Comparison of ENCODE assay signal across 18 cellular contexts in genomic region chr1:1037366-1038327, GRCh38. TPM values are rescaled to one million over a fixed set of nuclear protein-coding genes. Genes with fewer than 3 reads are reported as not detected.
DNase-seq lines count a peak whose midpoint lies in the region; ATAC-seq, FAIRE-seq and TF ChIP-seq lines count a peak whose summit lies in the region.
"Had no signal": no experiment of that assay in that cellular context is flagged by ENCODE, and none has a peak within 500 bp of the region (broad histone marks: within the 10 kb centered on the region; RNA-seq: fewer than 3 reads in every experiment).

No MANE protein-coding gene starts in this region.

- no peaks in the 10 kb centered on the region for H3K36me3 Mint-ChIP-seq in activated naive CD8-positive, alpha-beta T cell treated with anti-CD3 and anti-CD28 coated beads, Interleukin-2, amount 10 ng/mL, durations not matched to agents 7 days and 5 days
- peaks cover 2% of the 10 kb centered on the region for H3K36me3 Mint-ChIP-seq in activated naive CD8-positive, alpha-beta T cell treated with anti-CD3 and anti-CD28 coated beads for 36 hours
- peaks cover 5% of the 10 kb centered on the region; the same call in 1 of the 2 replicates for H3K36me3 Mint-ChIP-seq in WTC11

- no peak for TF ChIP-seq CTCF in RWPE1 (conservative IDR thresholded peaks at IDR 0.05; ENCODE audit: low read depth)
- TF ChIP-seq CTCF in HepG2 (CRISPR knock-in tag; IDR thresholded peaks at IDR 0.05) = no peak
- no peak for TF ChIP-seq CTCF in WTC11 (IDR thresholded peaks at IDR 0.05)
- no peak for TF ChIP-seq CTCF in mucosa of descending colon (IDR thresholded peaks at IDR 0.05)

- H3K9ac ChIP-seq in HepG2 (ENCODE audit: insufficient read depth, low read depth, low read length) = peak overlapping the region; percentile 34; the same call in 1 of the 2 replicates

- H3K9me3 ChIP-seq in HepG2 (ENCODE audit: low read length) (no peaks in the 10 kb centered on the region), mucosa of descending colon (no peaks in the 10 kb centered on the region)
- H3K9me3 ChIP-seq: A549, Peyer's patch had no signal

- BruUV-seq in HepG2 (replicated peaks; lab: Mats Ljungman, UMichigan) = no TSS peak

- CTCF ChIA-PET in RWPE1 (lab: Yijun Ruan, JAX) = no interaction called here
- CTCF ChIA-PET in HepG2 (lab: Yijun Ruan, JAX; ENCODE audit: low intra/inter-chr PET ratio, low total read pairs) = no interaction called here
- CTCF ChIA-PET in WTC11 (lab: Charles Lee) = interaction anchor here (0.7 to 4.0 kb wide), 4 partner anchors 26 to 254 kb away, joined by 3 to 35 read pairs (median 4); no protein-coding TSS in a partner anchor

- TF ChIP-seq RAD21 in HepG2 (CRISPR knock-in tag; IDR thresholded peaks at IDR 0.05) = no peak

- no peaks in the 10 kb centered on the region for H3K27me3 Mint-ChIP-seq in activated naive CD8-positive, alpha-beta T cell treated with anti-CD3 and anti-CD28 coated beads, Interleukin-2, amount 10 ng/mL, durations not matched to agents 7 days and 5 days
- peaks cover 13% of the 10 kb centered on the region for H3K27me3 Mint-ChIP-seq in activated naive CD8-positive, alpha-beta T cell treated with anti-CD3 and anti-CD28 coated beads for 36 hours
- peaks cover 46% of the 10 kb centered on the region for H3K27me3 Mint-ChIP-seq in WTC11 (ENCODE audit: low read depth)

- POLR2A ChIA-PET in activated naive CD8-positive, alpha-beta T cell treated with anti-CD3 and anti-CD28 coated beads, Interleukin-2, amount 10 ng/mL, durations not matched to agents 7 days and 5 days (lab: Charles Lee) = interaction anchor here (1.1 to 4.1 kb wide), 3 partner anchors 10 to 26 kb away, joined by 3 to 46 read pairs (median 26); no protein-coding TSS in a partner anchor
- POLR2A ChIA-PET in RWPE1 (lab: Yijun Ruan, JAX; ENCODE audit: low non-redundant PET) (no interaction called here), HepG2 (lab: Yijun Ruan, JAX) (interaction anchor here (0.9 to 1.4 kb wide), 7 partner anchors 14 to 236 kb away, joined by 3 to 7 read pairs (median 4); partner anchors contain the start of gene UBE2J2), WTC11 (lab: Charles Lee) (no interaction called here)

- no peak for TF ChIP-seq POLR2A in HepG2 (IDR thresholded peaks at IDR 0.05; ENCODE audit: insufficient read depth in 1 of 2, low read depth in 2 of 2, low read length in 2 of 2)

- peaks cover 11% of the 10 kb centered on the region for H3K79me2 ChIP-seq in HepG2 (ENCODE audit: insufficient read depth, low read length)

- peaks cover 15% of the 10 kb centered on the region for H3K4me1 Mint-ChIP-seq in activated naive CD8-positive, alpha-beta T cell treated with anti-CD3 and anti-CD28 coated beads, Interleukin-2, amount 10 ng/mL, durations not matched to agents 7 days and 5 days
- H3K4me1 Mint-ChIP-seq in activated naive CD8-positive, alpha-beta T cell treated with anti-CD3 and anti-CD28 coated beads for 36 hours = peaks cover 23% of the 10 kb centered on the region
- peaks cover 5% of the 10 kb centered on the region for H3K4me1 Mint-ChIP-seq in WTC11

- intact Hi-C loops in HepG2 (cut with micrococcal nuclease; ENCODE audit: unreplicated experiment) = no loop called here
- intact Hi-C loops in mucosa of descending colon (cut with DNase I, micrococcal nuclease) = no loop called here

- H2AFZ ChIP-seq in HepG2 (ENCODE audit: low read length) = no peak overlapping the region

- H3K4me3 ChIP-seq in HepG2 (replicated peaks in 1 of 3; ENCODE audit: insufficient read depth in 1 of 3, low read depth in 2 of 3, low read length in 3 of 3) = no peak overlapping the region
- H3K4me3 ChIP-seq in mucosa of descending colon = no peak overlapping the region
- H3K4me3 ChIP-seq: A549, Peyer's patch had no signal

- no peak for DNase-seq in activated naive CD8-positive, alpha-beta T cell treated with anti-CD3 and anti-CD28 coated beads, Interleukin-2, amount 10 ng/mL, durations not matched to agents 7 days and 5 days
- no peak for DNase-seq in activated naive CD8-positive, alpha-beta T cell treated with anti-CD3 and anti-CD28 coated beads for 36 hours
- DNase-seq in RWPE1 (ENCODE audit: low spot score) (no peak), HepG2 (ENCODE audit: low spot score) (peak; percentile 76), A172 (ENCODE audit: low spot score) (no peak), WTC11 (ENCODE audit: low spot score) (no peak), mucosa of descending colon (no peak)
- DNase-seq: DMS79 treated with DMSO at 0.1 percent for 48 hours, NCI-H1092, NCI-H345, NCI-H526 treated with DMSO at 0.1 percent for 48 hours, Peyer's patch, SHP77 treated with DMSO at 0.1 percent for 48 hours had no signal

- no peak overlapping the region for H3K4me3 Mint-ChIP-seq in activated naive CD8-positive, alpha-beta T cell treated with anti-CD3 and anti-CD28 coated beads, Interleukin-2, amount 10 ng/mL, durations not matched to agents 7 days and 5 days
- no peak overlapping the region for H3K4me3 Mint-ChIP-seq in activated naive CD8-positive, alpha-beta T cell treated with anti-CD3 and anti-CD28 coated beads for 36 hours
- H3K4me3 Mint-ChIP-seq in WTC11 = no peak overlapping the region

- peaks cover 15 to 29% of the 10 kb centered on the region in 2 experiments; a peak in 4 of 5 replicates for H3K36me3 ChIP-seq in HepG2 (replicated peaks in 1 of 2; ENCODE audit: control insufficient read depth in 1 of 2, insufficient read depth in 2 of 2, low read length in 2 of 2)
- no peaks in the 10 kb centered on the region for H3K36me3 ChIP-seq in mucosa of descending colon (ENCODE audit: low read depth)
- H3K36me3 ChIP-seq: Peyer's patch had no signal

- H4K20me1 ChIP-seq in HepG2 (ENCODE audit: insufficient read depth, low read length) = peaks cover 10% of the 10 kb centered on the region; the same call in 1 of the 2 replicates

- FAIRE-seq in HepG2 (lab: Jason Lieb, UNC) = peak; percentile 79
- FAIRE-seq: A549, D721Med, G401.6 had no signal

- H3K27me3 ChIP-seq in HepG2 (ENCODE audit: control insufficient read depth in 1 of 2, insufficient read depth in 2 of 2, low read length in 2 of 2) = no peaks in the 10 kb centered on the region

- peak overlapping the region; percentile 47; the same call in 1 of the 2 replicates for H3K4me2 ChIP-seq in HepG2 (ENCODE audit: low read depth, low read length)
- H3K4me2 ChIP-seq: A549 had no signal

- peak overlapping the region; percentile 48 for H3K27ac Mint-ChIP-seq in activated naive CD8-positive, alpha-beta T cell treated with anti-CD3 and anti-CD28 coated beads, Interleukin-2, amount 10 ng/mL, durations not matched to agents 7 days and 5 days
- no peak overlapping the region for H3K27ac Mint-ChIP-seq in activated naive CD8-positive, alpha-beta T cell treated with anti-CD3 and anti-CD28 coated beads for 36 hours
- no peak overlapping the region for H3K27ac Mint-ChIP-seq in WTC11

- H3K4me1 ChIP-seq in HepG2 (ENCODE audit: insufficient read depth, low read length) (peaks cover 32% of the 10 kb centered on the region), mucosa of descending colon (ENCODE audit: low read depth) (peaks cover 22% of the 10 kb centered on the region)

- WGBS in HepG2 (ENCODE audit: low lambda C conversion rate) = 67% methylated on average over 13 of the region's 30 CpGs

- H3K9me3 Mint-ChIP-seq in activated naive CD8-positive, alpha-beta T cell treated with anti-CD3 and anti-CD28 coated beads, Interleukin-2, amount 10 ng/mL, durations not matched to agents 7 days and 5 days = no peaks in the 10 kb centered on the region
- no peaks in the 10 kb centered on the region for H3K9me3 Mint-ChIP-seq in activated naive CD8-positive, alpha-beta T cell treated with anti-CD3 and anti-CD28 coated beads for 36 hours
- no peaks in the 10 kb centered on the region for H3K9me3 Mint-ChIP-seq in WTC11

- ATAC-seq in activated naive CD8-positive, alpha-beta T cell treated with anti-CD3 and anti-CD28 coated beads, Interleukin-2, amount 10 ng/mL, durations not matched to agents 7 days and 5 days (ENCODE audit: low read depth) = no peak
- ATAC-seq in HepG2 = peak; percentile 83
- no peak for ATAC-seq in WTC11
- no peak for ATAC-seq in mucosa of descending colon
- no peak for ATAC-seq in GM21717 (IDR thresholded peaks at IDR 0.05; ENCODE audit: unreplicated experiment)
- ATAC-seq: A549 had no signal

- peak in 1 of 2 experiments; percentile 27; a peak in 1 of 4 replicates for TF ChIP-seq EP300 in HepG2 (IDR thresholded peaks at IDR 0.05; ENCODE audit: low read depth in 2 of 2, low read length in 2 of 2)
- TF ChIP-seq EP300 in HepG2 (CRISPR knock-in tag; IDR thresholded peaks at IDR 0.05; ENCODE audit: borderline replicate concordance) = no peak

- peak overlapping the region; percentile 81 for H3K27ac ChIP-seq in RWPE1
- H3K27ac ChIP-seq in HepG2 (ENCODE audit: extremely low read length, insufficient read depth, low read length) = peak overlapping the region; percentile 26
- H3K27ac ChIP-seq: A549, Peyer's patch had no signal

- in situ Hi-C loops in HepG2 (cut with HindIII; ENCODE audit: extremely low pct_ligation_motif_present, low pct_unique_long_range_greater_than_20kb) = no loop called here

RNA-seq across cellular contexts. Expression of gene AGRN, which starts 17.7 kb away (rescaled TPM):
- 10 to 100 TPM; 18.8 to 19.3 TPM for total RNA-seq in activated naive CD8-positive, alpha-beta T cell treated with anti-CD3 and anti-CD28 coated beads, Interleukin-2, amount 10 ng/mL, durations not matched to agents 7 days and 5 days
- 10 to 100 TPM; 30.4 to 30.5 TPM for total RNA-seq in activated naive CD8-positive, alpha-beta T cell treated with anti-CD3 and anti-CD28 coated beads for 36 hours
- total RNA-seq in HepG2 (2016; rRNA removed; fragmentation: Illumina TruSeq; extraction: Trizol) = 7.3 and 29.8 TPM in 2 replicates
- total RNA-seq in HepG2 (2016; cell fraction: cytosol; rRNA removed; fragmentation: Illumina TruSeq; extraction: Trizol; ENCODE audit: low read depth) = 2.7 and 2.9 TPM in 2 replicates
- total RNA-seq in HepG2 (2016; cell fraction: insoluble cytoplasmic fraction; rRNA removed; fragmentation: Illumina TruSeq; extraction: Trizol) = 5.9 and 28.3 TPM in 2 replicates
- total RNA-seq in HepG2 (2016; cell fraction: membrane; rRNA removed; fragmentation: Illumina TruSeq; extraction: Trizol) = 4.9 and 5.0 TPM in 2 replicates
- 36.4 and 50.3 TPM in 2 replicates for total RNA-seq in HepG2 (2016; cell fraction: nucleus; rRNA removed; fragmentation: Illumina TruSeq; extraction: Trizol)
- 65.2 and 82.7 TPM in 2 replicates for polyA plus RNA-seq in HepG2 (2011; rRNA removed)
- polyA plus RNA-seq in HepG2 (2011; cell fraction: cytosol; rRNA removed) = 37.7 and 58.0 TPM in 2 replicates
- 667 and 906 TPM in 2 replicates for polyA plus RNA-seq in HepG2 (2011; cell fraction: nucleus; rRNA removed)
- 77.8 and 101 TPM in 2 replicates for polyA plus RNA-seq in HepG2 (2012)
- polyA plus RNA-seq in HepG2 (2016; cell fraction: cytosol; fragmentation: Illumina TruSeq; extraction: Trizol; ENCODE audit: low read depth) = 1.4 and 1.5 TPM in 2 replicates
- polyA plus RNA-seq in HepG2 (2016; cell fraction: insoluble cytoplasmic fraction; fragmentation: Illumina TruSeq; extraction: Trizol; ENCODE audit: low read depth) = 10.7 and 15.5 TPM in 2 replicates
- 3.2 and 3.6 TPM in 2 replicates for polyA plus RNA-seq in HepG2 (2016; cell fraction: membrane; fragmentation: Illumina TruSeq; extraction: Trizol; ENCODE audit: low read depth)
- polyA plus RNA-seq in HepG2 (2016; cell fraction: nucleus; fragmentation: Illumina TruSeq; extraction: Trizol; ENCODE audit: insufficient read depth, low read depth) = 125 and 134 TPM in 2 replicates
- polyA minus RNA-seq in HepG2 (2011; rRNA and poly(A)+ RNA removed; ENCODE audit: low replicate concordance) = 23.8 and 86.8 TPM in 2 replicates
- polyA minus RNA-seq in HepG2 (2011; cell fraction: cytosol; rRNA and poly(A)+ RNA removed) = 41.3 and 50.7 TPM in 2 replicates
- polyA minus RNA-seq in HepG2 (2011; cell fraction: nucleus; rRNA and poly(A)+ RNA removed) = 80.3 and 86.4 TPM in 2 replicates
- total RNA-seq in A172 (2014; rRNA removed; shearing (Covaris generic)) = 107 and 115 TPM in 2 replicates
- total RNA-seq in WTC11 (2021) = 184 to 198 TPM (median 186 TPM) in 3 replicates
- total RNA-seq in mucosa of descending colon = 10 to 100 TPM; 32.0 to 54.4 (median 40.6) TPM

RNA-seq across cellular contexts. Expression of gene ISG15, which starts 24.4 kb away (rescaled TPM):
- total RNA-seq in activated naive CD8-positive, alpha-beta T cell treated with anti-CD3 and anti-CD28 coated beads, Interleukin-2, amount 10 ng/mL, durations not matched to agents 7 days and 5 days = 100 to 1,000 TPM; 425 to 457 TPM
- 10 to 100 TPM; 71.7 to 78.4 TPM for total RNA-seq in activated naive CD8-positive, alpha-beta T cell treated with anti-CD3 and anti-CD28 coated beads for 36 hours
- 54.9 and 68.4 TPM in 2 replicates for total RNA-seq in HepG2 (2016; rRNA removed; fragmentation: Illumina TruSeq; extraction: Trizol)
- 17.4 and 19.2 TPM in 2 replicates for total RNA-seq in HepG2 (2016; cell fraction: cytosol; rRNA removed; fragmentation: Illumina TruSeq; extraction: Trizol; ENCODE audit: low read depth)
- total RNA-seq in HepG2 (2016; cell fraction: insoluble cytoplasmic fraction; rRNA removed; fragmentation: Illumina TruSeq; extraction: Trizol) = 52.2 and 77.4 TPM in 2 replicates
- total RNA-seq in HepG2 (2016; cell fraction: membrane; rRNA removed; fragmentation: Illumina TruSeq; extraction: Trizol) = 17.7 and 18.1 TPM in 2 replicates
- total RNA-seq in HepG2 (2016; cell fraction: nucleus; rRNA removed; fragmentation: Illumina TruSeq; extraction: Trizol) = 18.3 and 23.3 TPM in 2 replicates
- 42.1 and 63.7 TPM in 2 replicates for polyA plus RNA-seq in HepG2 (2011; rRNA removed)
- 49.9 and 81.6 TPM in 2 replicates for polyA plus RNA-seq in HepG2 (2011; cell fraction: cytosol; rRNA removed)
- polyA plus RNA-seq in HepG2 (2011; cell fraction: nucleus; rRNA removed) = 24.5 and 32.4 TPM in 2 replicates
- polyA plus RNA-seq in HepG2 (2012) = 19.4 and 39.7 TPM in 2 replicates
- 13.7 and 17.3 TPM in 2 replicates for polyA plus RNA-seq in HepG2 (2016; cell fraction: cytosol; fragmentation: Illumina TruSeq; extraction: Trizol; ENCODE audit: low read depth)
- polyA plus RNA-seq in HepG2 (2016; cell fraction: insoluble cytoplasmic fraction; fragmentation: Illumina TruSeq; extraction: Trizol; ENCODE audit: low read depth) = 47.3 and 49.3 TPM in 2 replicates
- polyA plus RNA-seq in HepG2 (2016; cell fraction: membrane; fragmentation: Illumina TruSeq; extraction: Trizol; ENCODE audit: low read depth) = 10.1 and 12.3 TPM in 2 replicates
- 22.7 and 27.6 TPM in 2 replicates for polyA plus RNA-seq in HepG2 (2016; cell fraction: nucleus; fragmentation: Illumina TruSeq; extraction: Trizol; ENCODE audit: insufficient read depth, low read depth)
- 24.2 and 34.4 TPM in 2 replicates for polyA minus RNA-seq in HepG2 (2011; rRNA and poly(A)+ RNA removed; ENCODE audit: low replicate concordance)
- 11.4 and 13.3 TPM in 2 replicates for polyA minus RNA-seq in HepG2 (2011; cell fraction: cytosol; rRNA and poly(A)+ RNA removed)
- polyA minus RNA-seq in HepG2 (2011; cell fraction: nucleus; rRNA and poly(A)+ RNA removed) = 2.1 and 5.1 TPM in 2 replicates
- 63.5 and 100.0 TPM in 2 replicates for total RNA-seq in A172 (2014; rRNA removed; shearing (Covaris generic))
- 29.5 to 38.3 TPM (median 36.1 TPM) in 3 replicates for total RNA-seq in WTC11 (2021)
- 10 to 100 TPM; 37.5 to 41.7 (median 38.7) TPM for total RNA-seq in mucosa of descending colon

RNA-seq across cellular contexts. Expression of gene RNF223, which starts 36.5 kb away (rescaled TPM):
- total RNA-seq in activated naive CD8-positive, alpha-beta T cell treated with anti-CD3 and anti-CD28 coated beads, Interleukin-2, amount 10 ng/mL, durations not matched to agents 7 days and 5 days = not detected
- not detected for total RNA-seq in activated naive CD8-positive, alpha-beta T cell treated with anti-CD3 and anti-CD28 coated beads for 36 hours
- total RNA-seq in HepG2 (2016; rRNA removed; fragmentation: Illumina TruSeq; extraction: Trizol) (not detected in 2 replicates), WTC11 (2021) (not detected in 3 replicates), mucosa of descending colon (1 to 10 TPM; 1.3 to 7.5 (median 2.1) TPM)
- total RNA-seq in HepG2 (2016; cell fraction: cytosol; rRNA removed; fragmentation: Illumina TruSeq; extraction: Trizol; ENCODE audit: low read depth) = not detected in 2 replicates
- not detected in 2 replicates for total RNA-seq in HepG2 (2016; cell fraction: insoluble cytoplasmic fraction; rRNA removed; fragmentation: Illumina TruSeq; extraction: Trizol)
- total RNA-seq in HepG2 (2016; cell fraction: membrane; rRNA removed; fragmentation: Illumina TruSeq; extraction: Trizol) = not detected in 2 replicates
- not detected in 2 replicates for total RNA-seq in HepG2 (2016; cell fraction: nucleus; rRNA removed; fragmentation: Illumina TruSeq; extraction: Trizol)
- polyA plus RNA-seq in HepG2 (2011; rRNA removed) = 0.03 and 0.05 TPM in 2 replicates
- 0.04 TPM in 1 of 2 replicates, not detected in the other for polyA plus RNA-seq in HepG2 (2011; cell fraction: cytosol; rRNA removed)
- not detected in 2 replicates for polyA plus RNA-seq in HepG2 (2011; cell fraction: nucleus; rRNA removed)
- 0.07 and 0.08 TPM in 2 replicates for polyA plus RNA-seq in HepG2 (2012)
- not detected in 2 replicates for polyA plus RNA-seq in HepG2 (2016; cell fraction: cytosol; fragmentation: Illumina TruSeq; extraction: Trizol; ENCODE audit: low read depth)
- polyA plus RNA-seq in HepG2 (2016; cell fraction: insoluble cytoplasmic fraction; fragmentation: Illumina TruSeq; extraction: Trizol; ENCODE audit: low read depth) = not detected in 2 replicates
- not detected in 2 replicates for polyA plus RNA-seq in HepG2 (2016; cell fraction: membrane; fragmentation: Illumina TruSeq; extraction: Trizol; ENCODE audit: low read depth)
- not detected in 2 replicates for polyA plus RNA-seq in HepG2 (2016; cell fraction: nucleus; fragmentation: Illumina TruSeq; extraction: Trizol; ENCODE audit: insufficient read depth, low read depth)
- 2.1 TPM in 1 of 2 replicates, not detected in the other for polyA minus RNA-seq in HepG2 (2011; rRNA and poly(A)+ RNA removed; ENCODE audit: low replicate concordance)
- polyA minus RNA-seq in HepG2 (2011; cell fraction: cytosol; rRNA and poly(A)+ RNA removed) = not detected in 2 replicates
- 0.26 TPM in 1 of 2 replicates, not detected in the other for polyA minus RNA-seq in HepG2 (2011; cell fraction: nucleus; rRNA and poly(A)+ RNA removed)
- not detected in 2 replicates for total RNA-seq in A172 (2014; rRNA removed; shearing (Covaris generic))
- total RNA-seq: H4 had no signal

RNA-seq across cellular contexts. Expression of gene HES4, which starts 37.8 kb away (rescaled TPM):
- total RNA-seq in activated naive CD8-positive, alpha-beta T cell treated with anti-CD3 and anti-CD28 coated beads, Interleukin-2, amount 10 ng/mL, durations not matched to agents 7 days and 5 days = 1 to 10 TPM in 1 of 2 experiments, under 1 TPM in 1; 0.60 to 1.1 TPM
- total RNA-seq in activated naive CD8-positive, alpha-beta T cell treated with anti-CD3 and anti-CD28 coated beads for 36 hours = 1 to 10 TPM in 1 of 2 experiments, under 1 TPM in 1; 0.93 to 1.1 TPM
- total RNA-seq in HepG2 (2016; rRNA removed; fragmentation: Illumina TruSeq; extraction: Trizol) = 4.4 and 8.8 TPM in 2 replicates
- total RNA-seq in HepG2 (2016; cell fraction: cytosol; rRNA removed; fragmentation: Illumina TruSeq; extraction: Trizol; ENCODE audit: low read depth) = 16.5 and 25.5 TPM in 2 replicates
- total RNA-seq in HepG2 (2016; cell fraction: insoluble cytoplasmic fraction; rRNA removed; fragmentation: Illumina TruSeq; extraction: Trizol) = 3.4 and 7.9 TPM in 2 replicates
- total RNA-seq in HepG2 (2016; cell fraction: membrane; rRNA removed; fragmentation: Illumina TruSeq; extraction: Trizol) = 13.5 and 18.3 TPM in 2 replicates
- total RNA-seq in HepG2 (2016; cell fraction: nucleus; rRNA removed; fragmentation: Illumina TruSeq; extraction: Trizol) = 6.5 and 8.0 TPM in 2 replicates
- 10.6 and 17.6 TPM in 2 replicates for polyA plus RNA-seq in HepG2 (2011; rRNA removed)
- polyA plus RNA-seq in HepG2 (2011; cell fraction: cytosol; rRNA removed) = 11.6 and 28.6 TPM in 2 replicates
- polyA plus RNA-seq in HepG2 (2011; cell fraction: nucleus; rRNA removed) = 190 and 210 TPM in 2 replicates
- polyA plus RNA-seq in HepG2 (2012) = 4.3 and 7.0 TPM in 2 replicates
- 17.0 and 22.1 TPM in 2 replicates for polyA plus RNA-seq in HepG2 (2016; cell fraction: cytosol; fragmentation: Illumina TruSeq; extraction: Trizol; ENCODE audit: low read depth)
- 4.5 and 6.0 TPM in 2 replicates for polyA plus RNA-seq in HepG2 (2016; cell fraction: insoluble cytoplasmic fraction; fragmentation: Illumina TruSeq; extraction: Trizol; ENCODE audit: low read depth)
- 10.6 and 11.4 TPM in 2 replicates for polyA plus RNA-seq in HepG2 (2016; cell fraction: membrane; fragmentation: Illumina TruSeq; extraction: Trizol; ENCODE audit: low read depth)
- polyA plus RNA-seq in HepG2 (2016; cell fraction: nucleus; fragmentation: Illumina TruSeq; extraction: Trizol; ENCODE audit: insufficient read depth, low read depth) = 16.1 and 18.4 TPM in 2 replicates
- 2.2 and 6.1 TPM in 2 replicates for polyA minus RNA-seq in HepG2 (2011; rRNA and poly(A)+ RNA removed; ENCODE audit: low replicate concordance)
- polyA minus RNA-seq in HepG2 (2011; cell fraction: cytosol; rRNA and poly(A)+ RNA removed) = 6.4 and 8.5 TPM in 2 replicates
- 4.6 and 8.9 TPM in 2 replicates for polyA minus RNA-seq in HepG2 (2011; cell fraction: nucleus; rRNA and poly(A)+ RNA removed)
- total RNA-seq in A172 (2014; rRNA removed; shearing (Covaris generic)) = 10.0 and 20.7 TPM in 2 replicates
- total RNA-seq in WTC11 (2021) = 4.5 to 10.7 TPM (median 8.3 TPM) in 3 replicates
- total RNA-seq in mucosa of descending colon = 10 to 100 TPM; 10.3 to 22.7 (median 21.1) TPM

RNA-seq across cellular contexts. Expression of gene PERM1, which starts 55.8 kb away (rescaled TPM):
- not detected for total RNA-seq in activated naive CD8-positive, alpha-beta T cell treated with anti-CD3 and anti-CD28 coated beads, Interleukin-2, amount 10 ng/mL, durations not matched to agents 7 days and 5 days
- total RNA-seq in activated naive CD8-positive, alpha-beta T cell treated with anti-CD3 and anti-CD28 coated beads for 36 hours = not detected
- total RNA-seq in HepG2 (2016; rRNA removed; fragmentation: Illumina TruSeq; extraction: Trizol) = 0.04 TPM in 1 of 2 replicates, not detected in the other
- not detected in 2 replicates for total RNA-seq in HepG2 (2016; cell fraction: cytosol; rRNA removed; fragmentation: Illumina TruSeq; extraction: Trizol; ENCODE audit: low read depth)
- total RNA-seq in HepG2 (2016; cell fraction: insoluble cytoplasmic fraction; rRNA removed; fragmentation: Illumina TruSeq; extraction: Trizol) = not detected in 2 replicates
- not detected in 2 replicates for total RNA-seq in HepG2 (2016; cell fraction: membrane; rRNA removed; fragmentation: Illumina TruSeq; extraction: Trizol)
- total RNA-seq in HepG2 (2016; cell fraction: nucleus; rRNA removed; fragmentation: Illumina TruSeq; extraction: Trizol) = not detected in 2 replicates
- 0.29 and 0.38 TPM in 2 replicates for polyA plus RNA-seq in HepG2 (2011; rRNA removed)
- 0.17 and 0.32 TPM in 2 replicates for polyA plus RNA-seq in HepG2 (2011; cell fraction: cytosol; rRNA removed)
- polyA plus RNA-seq in HepG2 (2011; cell fraction: nucleus; rRNA removed) = 2.3 and 2.6 TPM in 2 replicates
- polyA plus RNA-seq in HepG2 (2012) = 0.44 TPM in 2 replicates
- not detected in 2 replicates for polyA plus RNA-seq in HepG2 (2016; cell fraction: cytosol; fragmentation: Illumina TruSeq; extraction: Trizol; ENCODE audit: low read depth)
- not detected in 2 replicates for polyA plus RNA-seq in HepG2 (2016; cell fraction: insoluble cytoplasmic fraction; fragmentation: Illumina TruSeq; extraction: Trizol; ENCODE audit: low read depth)
- polyA plus RNA-seq in HepG2 (2016; cell fraction: membrane; fragmentation: Illumina TruSeq; extraction: Trizol; ENCODE audit: low read depth) = not detected in 2 replicates
- polyA plus RNA-seq in HepG2 (2016; cell fraction: nucleus; fragmentation: Illumina TruSeq; extraction: Trizol; ENCODE audit: insufficient read depth, low read depth) = not detected in 2 replicates
- polyA minus RNA-seq in HepG2 (2011; rRNA and poly(A)+ RNA removed; ENCODE audit: low replicate concordance) = 0.09 and 2.7 TPM in 2 replicates
- 0.44 and 0.59 TPM in 2 replicates for polyA minus RNA-seq in HepG2 (2011; cell fraction: cytosol; rRNA and poly(A)+ RNA removed)
- polyA minus RNA-seq in HepG2 (2011; cell fraction: nucleus; rRNA and poly(A)+ RNA removed) = 0.99 and 1.2 TPM in 2 replicates
- 0.29 TPM in 1 of 2 replicates, not detected in the other for total RNA-seq in A172 (2014; rRNA removed; shearing (Covaris generic))
- total RNA-seq in WTC11 (2021) = not detected in 3 replicates
- total RNA-seq in mucosa of descending colon = under 1 TPM in 1 of 3 donors, not detected in 2; 0.24 TPM

Comparison
In these comparisons a context has a peak if more than half of its experiments do, and no peak if none do; other contexts are left out.
1. POLR2A ChIA-PET loops: an anchor here in activated naive CD8-positive, alpha-beta T cell treated with anti-CD3 and anti-CD28 coated beads, Interleukin-2, amount 10 ng/mL, durations not matched to agents 7 days and 5 days (1.1 to 4.1 kb wide) and HepG2 (0.9 to 1.4 kb wide); none called in RWPE1 and WTC11.